Comparison of ENCODE assay signal across 8 cellular contexts in genomic region chr7:36280840-36281812, GRCh38.
DNase-seq lines count a peak whose midpoint lies in the region; ATAC-seq and TF ChIP-seq lines count a peak whose summit lies in the region.

No MANE protein-coding gene starts in this region.

- TF ChIP-seq CTCF in colonic mucosa (IDR thresholded peaks at IDR 0.05): no peak

- H3K4me1 ChIP-seq in colonic mucosa: peaks cover 9% of the 10 kb centered on the region

- H3K9me3 ChIP-seq in colonic mucosa: no peaks in the 10 kb centered on the region

- H3K27ac ChIP-seq in colonic mucosa: peak overlapping the region; percentile 51
- peak overlapping the region; percentile 89 for H3K27ac ChIP-seq in layer of hippocampus (ENCODE audit: low read depth, low read length)

- intact Hi-C loops in colonic mucosa (cut with DNase I): loop anchor here (10.0 kb wide), 1 partner anchor 126 kb away; the partner anchor contains the start of gene EEPD1

- peak overlapping the region; percentile 8 to 22 for H3K9ac ChIP-seq in colonic mucosa (ENCODE audit: low read depth in 2 of 2, low read length in 2 of 2)

- ATAC-seq in HG02571 (IDR thresholded peaks at IDR 0.05; ENCODE audit: unreplicated experiment) (peak; percentile 37), GM21723 (IDR thresholded peaks at IDR 0.05; ENCODE audit: unreplicated experiment) (no peak)

- DNase-seq in Daoy (ENCODE audit: low read depth): peak; percentile 96
- DNase-seq in NCI-H69 (lab: John Stamatoyannopoulos, UW): peak; percentile 93
- peak; percentile 78 for DNase-seq in colonic mucosa
- DNase-seq in superior temporal gyrus (ENCODE audit: extremely low spot score): peak; percentile 93
- no peak for DNase-seq in activated CD4-positive, CD25-positive, alpha-beta regulatory T cell (lab: John Stamatoyannopoulos, UW)

- H3K36me3 ChIP-seq in colonic mucosa: no peaks in the 10 kb centered on the region

- H3K27me3 ChIP-seq in colonic mucosa (no peaks in the 10 kb centered on the region), layer of hippocampus (ENCODE audit: control insufficient read depth, insufficient read depth, low read length) (no peaks in the 10 kb centered on the region)

- no peak overlapping the region for H3K4me3 ChIP-seq in colonic mucosa

Comparison
In these comparisons a context has a peak if more than half of its experiments do, and no peak if none do; other contexts are left out.
1. DNase-seq: peak in Daoy (single experiment), NCI-H69 (single experiment), colonic mucosa (single experiment) and superior temporal gyrus (single experiment); none in activated CD4-positive, CD25-positive, alpha-beta regulatory T cell (0 of 4).